ENCODE assay signal across 8 cellular contexts in the genomic region with DNA sequence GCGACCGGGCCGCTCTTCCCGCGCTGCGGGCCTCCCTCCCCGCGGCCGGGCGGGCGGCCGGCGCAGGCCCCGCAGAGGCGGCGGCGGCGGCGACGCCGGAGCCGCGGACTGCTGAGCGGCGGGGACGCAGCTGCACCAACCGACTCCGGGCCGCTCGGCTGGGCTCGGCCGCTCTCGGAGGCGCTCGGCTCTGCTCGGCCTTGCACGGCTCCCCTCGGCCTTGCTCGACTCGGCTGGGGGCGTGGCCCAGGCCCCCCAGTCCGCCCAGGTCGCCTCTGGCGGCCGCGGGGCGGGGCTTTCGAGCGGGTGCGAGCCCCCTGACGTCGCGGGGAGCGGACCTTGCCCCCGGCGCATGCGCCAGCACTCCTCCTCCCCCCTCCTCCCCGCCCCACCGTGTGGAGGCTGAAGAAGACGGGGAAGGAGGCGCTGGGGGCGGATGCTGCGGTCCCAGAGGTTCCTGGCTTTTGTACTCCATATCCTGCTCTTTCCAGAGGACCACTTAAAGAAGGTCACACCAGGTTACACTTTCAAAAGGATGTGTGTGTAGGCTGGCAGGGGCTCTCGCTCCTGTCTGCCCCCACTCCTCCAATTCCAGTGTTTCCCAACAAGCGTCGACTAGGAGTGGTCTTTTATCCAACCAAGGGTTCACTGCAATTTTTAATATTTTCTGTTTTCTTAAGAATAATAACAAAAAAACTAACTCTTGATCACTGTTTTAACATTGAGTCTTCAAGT. TPM values are rescaled to one million over a fixed set of nuclear protein-coding genes. Genes with fewer than 3 reads are reported as not detected.
A peak's percentile ranks its signal among the peaks of the same experiment; 100 is the strongest.
DNase-seq lines count a peak whose midpoint lies in the region; ATAC-seq and TF ChIP-seq lines count a peak whose summit lies in the region.

TSS of gene ZHX3 (minus strand) at position 196 of the 735 bp plus-strand sequence. CDS start 112,815 bp downstream, outside the sequence.

- POLR2A ChIA-PET in T-cell (lab: Charles Lee) = interaction anchor here in 1 of 2 donors (0.7 kb wide), 2 partner anchors 88 to 327 kb away, joined by 4 read pairs; no protein-coding TSS in a partner anchor

- H3K9me3 Mint-ChIP-seq in T-cell = no peaks in the 10 kb centered on the region
- no peaks in the 10 kb centered on the region for H3K9me3 Mint-ChIP-seq in type B pancreatic cell

- H3K9me3 ChIP-seq in adrenal gland (replicated peaks in 1 of 3) = no peaks in the 10 kb centered on the region
- no peaks in the 10 kb centered on the region for H3K9me3 ChIP-seq in heart left ventricle

- H3K4me3 Mint-ChIP-seq in T-cell (peak within 1 kb of the TSS; percentile 77 to 86 (median 85)), type B pancreatic cell (peak within 1 kb of the TSS; percentile 89)

- CTCF ChIA-PET in T-cell (lab: Charles Lee) = no interaction called here

- in situ Hi-C loops in GM13977 (cut with MboI; ENCODE audit: low pct_unique_long_range_greater_than_20kb, low sequenced_read_pairs, unreplicated experiment) = no loop called here

- H3K36me3 Mint-ChIP-seq in T-cell = no peaks in the 10 kb centered on the region
- no peaks in the 10 kb centered on the region for H3K36me3 Mint-ChIP-seq in type B pancreatic cell

- TF ChIP-seq POLR2A in adrenal gland (IDR thresholded peaks at IDR 0.05) (peak; percentile 74 to 76), heart left ventricle (IDR thresholded peaks at IDR 0.05) (peak in 1 of 2 donors; percentile 60)

- H3K4me3 ChIP-seq in adrenal gland = peak within 1 kb of the TSS; percentile 38 to 93 (median 82)
- peak within 1 kb of the TSS; percentile 52 to 95 (median 86) for H3K4me3 ChIP-seq in heart left ventricle

- intact Hi-C loops in adrenal gland (cut with DNase I) (no loop called here), heart left ventricle (cut with DNase I) (loop anchor here in 8 of 10 donors (1.0 to 5.0 kb wide), 10 partner anchors 45 to 180 kb away; partner anchors contain the start of gene PLCG1 (in 1 of the 8)), posterior cingulate gyrus (cut with DNase I) (loop anchor here (2.0 kb wide), 1 partner anchor 69 kb away; no protein-coding TSS in a partner anchor)

- ATAC-seq in HG02870 (IDR thresholded peaks at IDR 0.05; ENCODE audit: unreplicated experiment) (peak; percentile 98), T-cell (replicated peaks in 1 of 4) (peak; percentile 95 to 97 (median 96)), heart left ventricle (peak; percentile 98 to 99 (median 98))

- peak within 1 kb of the TSS; percentile 53 to 95 (median 85) for H3K27ac ChIP-seq in adrenal gland
- peak within 1 kb of the TSS; percentile 67 to 94 (median 90) for H3K27ac ChIP-seq in heart left ventricle

- H3K4me1 Mint-ChIP-seq in T-cell = peaks cover 16 to 25% (median 21%) of the 10 kb centered on the region in 3 donors
- H3K4me1 Mint-ChIP-seq in type B pancreatic cell (ENCODE audit: unreplicated experiment) = peaks cover 15% of the 10 kb centered on the region

- peak; percentile 100 for DNase-seq in GM13977 (ENCODE audit: low spot score)
- peak; percentile 99 for DNase-seq in NCI-H146 (lab: John Stamatoyannopoulos, UW)
- peak; percentile 83 to 98 (median 92) for DNase-seq in T-cell
- DNase-seq in adrenal gland = peak; percentile 96 to 98 (median 97)
- DNase-seq in heart left ventricle = peak; percentile 98 to 99 (median 98)
- DNase-seq in posterior cingulate gyrus = peak; percentile 92 to 99 (median 95)
- peak; percentile 98 for DNase-seq in type B pancreatic cell (ENCODE audit: extremely low spot score, unreplicated experiment)

- H3K36me3 ChIP-seq in adrenal gland (replicated peaks in 1 of 2) (no peaks in the 10 kb centered on the region), heart left ventricle (no peaks in the 10 kb centered on the region)

- H3K4me1 ChIP-seq in adrenal gland (replicated peaks in 1 of 2) (peaks cover 22 to 37% of the 10 kb centered on the region in 2 donors), heart left ventricle (peaks cover 7 to 46% (median 33%) of the 10 kb centered on the region in 12 donors)

- WGBS in adrenal gland, 4 donors = 0 to 6% (median 1%) methylated on average over 3 to 66 of the region's 66 CpGs
- 0 to 3% (median 0%) methylated on average over 20 to 66 of the region's 66 CpGs for WGBS in heart left ventricle, 4 donors

- no peak for TF ChIP-seq CTCF in GM13977 (IDR thresholded peaks at IDR 0.05; ENCODE audit: extremely low read depth, insufficient read depth, missing control alignments)
- no peak for TF ChIP-seq CTCF in adrenal gland (IDR thresholded peaks at IDR 0.05)
- no peak for TF ChIP-seq CTCF in heart left ventricle (IDR thresholded peaks at IDR 0.05)
- TF ChIP-seq CTCF in type B pancreatic cell (conservative IDR thresholded peaks at IDR 0.05) = no peak

- H3K27me3 Mint-ChIP-seq in T-cell (no peaks in the 10 kb centered on the region), type B pancreatic cell (peaks cover 5% of the 10 kb centered on the region)

- H3K27ac Mint-ChIP-seq in T-cell (peak within 1 kb of the TSS; percentile 55 to 80), type B pancreatic cell (peak within 1 kb of the TSS; percentile 60)

- H3K27me3 ChIP-seq in adrenal gland (no peaks in the 10 kb centered on the region), heart left ventricle (no peaks in the 10 kb centered on the region)

RNA-seq across cellular contexts. Expression of gene ZHX3, which starts in this region (rescaled TPM):
- total RNA-seq in T-cell (10 to 100 TPM in 3 of 5 donors, 1 to 10 TPM in 2; 7.0 to 11.1 (median 10.5) TPM), adrenal gland (10 to 100 TPM; 45.6 to 91.1 (median 56.9) TPM), heart left ventricle (10 to 100 TPM; 26.3 to 43.9 (median 33.1) TPM), type B pancreatic cell (ENCODE audit: low replicate concordance) (10.2 and 16.3 TPM in 2 replicates)
- polyA plus RNA-seq in adrenal gland (10 to 100 TPM; 20.7 to 56.5 (median 45.4) TPM), heart left ventricle (10 to 100 TPM; 10.9 to 17.2 TPM)

Comparison
In these comparisons a context has a peak if more than half of its experiments do, and no peak if none do; other contexts are left out.
1. Peak in every context shown above with its lines: DNase-seq, ATAC-seq, H3K4me3 ChIP-seq and H3K27ac ChIP-seq.
2. intact Hi-C loops: an anchor here in heart left ventricle (1.0 to 5.0 kb wide) and posterior cingulate gyrus (2.0 kb wide); none called in adrenal gland.